ENCODE assay signal across 10 cellular contexts in genomic region chr20:54174452-54175175, GRCh38.
DNase-seq lines count a peak whose midpoint lies in the region; ATAC-seq and TF ChIP-seq lines count a peak whose summit lies in the region.
"Had no signal": no experiment of that assay in that cellular context is flagged by ENCODE, and none has a peak within 500 bp of the region (broad histone marks: within the 10 kb centered on the region; RNA-seq: fewer than 3 reads in every experiment).

No MANE protein-coding gene starts in this region.

- peaks cover 20% of the 10 kb centered on the region for H3K4me1 Mint-ChIP-seq in dendritic cell treated with granulocyte-macrophage colony-stimulating factor and Interleukin-4, amounts not matched to agents 40 ng/mL and 50 ng/mL, for 4 days (ENCODE audit: low read depth)
- H3K4me1 Mint-ChIP-seq in nephron progenitor cell = peaks cover 34% of the 10 kb centered on the region

- no peaks in the 10 kb centered on the region for H3K36me3 Mint-ChIP-seq in dendritic cell treated with granulocyte-macrophage colony-stimulating factor and Interleukin-4, amounts not matched to agents 40 ng/mL and 50 ng/mL, for 4 days (ENCODE audit: low read depth)
- H3K36me3 Mint-ChIP-seq in nephron progenitor cell (ENCODE audit: low read depth) = no peaks in the 10 kb centered on the region

- H3K4me3 ChIP-seq in MM.1S (ENCODE audit: low read length) = 0 out of 2 replicates have a peak overlapping the region, but pooled peaks have one; percentile 21

- H3K4me2 ChIP-seq in MM.1S (ENCODE audit: low read depth, low read length) = peak overlapping the region; percentile 57; the same call in 1 of the 2 replicates

- H3K9me3 ChIP-seq in MM.1S (replicated peaks; ENCODE audit: insufficient read depth, low read length) = no peaks in the 10 kb centered on the region

- H3K4me3 Mint-ChIP-seq in dendritic cell treated with granulocyte-macrophage colony-stimulating factor and Interleukin-4, amounts not matched to agents 40 ng/mL and 50 ng/mL, for 4 days = peak overlapping the region; percentile 61
- H3K4me3 Mint-ChIP-seq in nephron progenitor cell = peak overlapping the region; percentile 81

- H3F3A ChIP-seq in MM.1S (ENCODE audit: insufficient read depth, low read length) = no peaks in the 10 kb centered on the region

- H3K9me3 Mint-ChIP-seq in dendritic cell treated with granulocyte-macrophage colony-stimulating factor and Interleukin-4, amounts not matched to agents 40 ng/mL and 50 ng/mL, for 4 days = no peaks in the 10 kb centered on the region
- H3K9me3 Mint-ChIP-seq in nephron progenitor cell = no peaks in the 10 kb centered on the region

- H4K20me1 ChIP-seq in MM.1S (ENCODE audit: insufficient read depth, low read length) = no peaks in the 10 kb centered on the region

- peaks cover 4% of the 10 kb centered on the region for H3K4me1 ChIP-seq in MM.1S (ENCODE audit: low read length)

- intact Hi-C loops in dendritic cell treated with granulocyte-macrophage colony-stimulating factor and Interleukin-4, amounts not matched to agents 40 ng/mL and 50 ng/mL, for 4 days (cut with micrococcal nuclease) = no loop called here

- H3K9me2 ChIP-seq in MM.1S (replicated peaks; ENCODE audit: insufficient read depth, low read length) = no peaks in the 10 kb centered on the region

- H3K27ac ChIP-seq in MM.1S (ENCODE audit: low read length) = no peak overlapping the region

- TF ChIP-seq CTCF in MM.1S (IDR thresholded peaks at IDR 0.05; ENCODE audit: low read length) = no peak
- TF ChIP-seq CTCF in nephron progenitor cell (IDR thresholded peaks at IDR 0.05) = no peak

- DNase-seq in ELF-1 (ENCODE audit: low read depth, low spot score) (peak; percentile 38), MM.1S (no peak), nephron progenitor cell (peak; percentile 14)
- DNase-seq: activated naive CD4-positive, alpha-beta T cell treated with Interleukin-2 at 50 U/mL for 16 hours; NCI-H2029 had no signal

- no peak for ATAC-seq in GM21723 (IDR thresholded peaks at IDR 0.05; ENCODE audit: unreplicated experiment)
- ATAC-seq in HG02588 (IDR thresholded peaks at IDR 0.05; ENCODE audit: unreplicated experiment) = no peak
- ATAC-seq in GM19397 (IDR thresholded peaks at IDR 0.05; ENCODE audit: unreplicated experiment) = no peak
- no peak for ATAC-seq in GM21360 (IDR thresholded peaks at IDR 0.05; ENCODE audit: unreplicated experiment)

- no peak overlapping the region for H2AFZ ChIP-seq in MM.1S (ENCODE audit: low read length)

- no peaks in the 10 kb centered on the region for H3K79me2 ChIP-seq in MM.1S (ENCODE audit: low read length)

- no peak overlapping the region for H3K9ac ChIP-seq in MM.1S (ENCODE audit: low read length)

- H3K27ac Mint-ChIP-seq in dendritic cell treated with granulocyte-macrophage colony-stimulating factor and Interleukin-4, amounts not matched to agents 40 ng/mL and 50 ng/mL, for 4 days = no peak overlapping the region
- no peak overlapping the region for H3K27ac Mint-ChIP-seq in nephron progenitor cell

- no peaks in the 10 kb centered on the region for H3K36me3 ChIP-seq in MM.1S (replicated peaks; ENCODE audit: insufficient read depth, low read length)

- peaks cover 23% of the 10 kb centered on the region; the same call in 1 of the 2 replicates for H3K27me3 ChIP-seq in MM.1S (replicated peaks; ENCODE audit: insufficient read depth, low read length)

- H3K27me3 Mint-ChIP-seq in dendritic cell treated with granulocyte-macrophage colony-stimulating factor and Interleukin-4, amounts not matched to agents 40 ng/mL and 50 ng/mL, for 4 days = peaks cover 56% of the 10 kb centered on the region
- peaks cover 78% of the 10 kb centered on the region for H3K27me3 Mint-ChIP-seq in nephron progenitor cell (ENCODE audit: low read depth, poor library complexity)
